ENCODE assay signal across 21 cellular contexts in the genomic region with DNA sequence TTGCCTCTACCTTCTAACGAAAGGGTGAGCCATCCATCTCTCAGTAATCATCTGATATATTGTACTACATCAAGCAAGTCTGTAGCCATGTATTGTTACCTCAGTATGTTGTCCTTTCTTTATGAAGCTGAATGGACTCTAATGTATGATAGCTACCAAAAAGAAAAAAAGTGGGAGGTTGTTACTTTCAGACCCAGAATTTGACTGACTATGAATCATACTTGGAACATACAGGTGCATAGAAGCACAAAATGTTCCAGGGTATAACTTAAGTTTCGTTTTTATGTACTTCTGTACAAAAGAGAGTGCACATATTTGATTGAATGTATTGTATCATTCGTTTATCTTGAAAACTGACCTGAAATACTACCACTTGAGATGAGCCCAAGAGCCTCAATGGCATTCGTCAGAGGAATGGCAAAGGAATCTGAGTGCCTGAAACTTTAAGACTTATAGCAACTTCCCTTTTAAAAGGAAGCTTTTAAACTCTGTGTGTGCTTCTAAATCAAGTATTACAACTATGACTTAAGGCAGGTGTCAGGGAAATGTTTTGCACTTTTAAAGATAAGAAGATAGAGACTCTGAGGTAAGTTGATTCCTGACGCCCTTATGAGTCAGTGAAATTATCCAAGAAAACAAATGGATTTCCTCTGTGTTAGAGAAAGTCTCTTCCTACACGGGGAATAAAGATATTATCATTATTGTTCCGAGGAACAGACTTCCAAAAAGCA.
"Had no signal": no experiment of that assay in that cellular context is flagged by ENCODE, and none has a peak within 500 bp of the region (broad histone marks: within the 10 kb centered on the region; RNA-seq: fewer than 3 reads in every experiment).

No MANE protein-coding gene starts in this region.

- H3K27ac ChIP-seq: coronary artery, gastrocnemius medialis, ovary, psoas muscle, sigmoid colon, stomach, testis, tibial artery had no signal

- H3K4me3 ChIP-seq: coronary artery, gastrocnemius medialis, lung, ovary, psoas muscle, sigmoid colon, stomach, testis, tibial artery had no signal

- H3K4me1 ChIP-seq: gastrocnemius medialis, psoas muscle, stomach, testis, tibial artery had no signal

- DNase-seq: dermis blood vessel endothelial cell; effector memory CD8-positive, alpha-beta T cell; gastrocnemius medialis; head of caudate nucleus; mesenchymal stem cell; midbrain; naive thymus-derived CD4-positive, alpha-beta T cell; nucleus accumbens; ovary; posterior cingulate gyrus; psoas muscle; right cardiac atrium; sigmoid colon; stimulated activated CD4-positive, alpha-beta T cell treated with anti-CD3 and anti-CD28 coated beads, Interleukin-2, amount 100 ng/mL, for 24 hours; stimulated activated CD4-positive, alpha-beta T cell treated with anti-CD3 and anti-CD28 coated beads, Interleukin-4, amount 100 ng/mL, for 24 hours; stimulated activated naive CD4-positive, alpha-beta T cell treated with Interleukin-2 at 50 U/mL for 16 hours; stomach; testis; tibial artery had no signal

- H3K36me3 ChIP-seq: gastrocnemius medialis, ovary, sigmoid colon, stomach, tibial artery had no signal

- H3K27me3 ChIP-seq: gastrocnemius medialis, ovary, sigmoid colon, stomach, testis, tibial artery had no signal

- H3K9me3 ChIP-seq: gastrocnemius medialis, ovary, psoas muscle, sigmoid colon, testis, tibial artery had no signal
